In the genomic region with DNA sequence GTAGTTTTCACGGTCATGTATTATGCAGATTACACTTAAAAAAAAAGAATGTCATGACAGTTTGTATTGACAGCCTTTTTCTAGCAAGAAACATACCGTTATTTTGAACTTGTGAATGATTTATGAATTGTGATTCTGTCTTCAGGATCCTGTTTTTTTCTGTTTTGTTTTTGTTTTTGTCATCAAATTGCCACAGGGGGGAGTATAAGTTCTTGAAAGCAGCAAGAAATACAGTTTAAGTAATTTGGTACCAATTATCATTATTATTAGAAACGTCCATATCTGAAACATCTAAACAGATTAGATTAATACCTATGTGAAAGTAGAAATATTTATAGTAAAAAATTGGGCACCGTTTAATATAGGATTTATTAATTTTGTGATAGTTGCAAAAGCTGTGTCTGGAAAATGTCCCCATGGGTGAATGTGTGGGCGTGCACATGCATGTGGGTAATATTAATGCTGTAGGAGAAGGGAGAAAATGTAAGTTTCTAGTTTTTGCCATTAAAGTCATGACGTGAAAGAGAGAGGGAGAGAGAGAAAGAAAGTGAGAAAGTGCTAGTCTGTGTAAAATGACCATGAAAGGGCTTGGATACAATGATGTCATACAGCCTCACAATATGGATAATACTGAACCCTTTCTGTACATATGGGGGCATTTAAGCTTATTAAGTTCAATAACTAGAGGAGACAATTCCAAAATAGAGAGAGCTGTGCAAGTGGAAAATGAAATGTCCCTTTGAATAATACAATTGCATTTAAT, we compare ENCODE assay signal across 12 cellular contexts. TPM values are rescaled to one million over a fixed set of nuclear protein-coding genes. Genes with fewer than 3 reads are reported as not detected.
DNase-seq lines count a peak whose midpoint lies in the region; ATAC-seq and TF ChIP-seq lines count a peak whose summit lies in the region.
"Had no signal": no experiment of that assay in that cellular context is flagged by ENCODE, and none has a peak within 500 bp of the region (broad histone marks: within the 10 kb centered on the region; RNA-seq: fewer than 3 reads in every experiment).

No MANE protein-coding gene starts in this region.

- H3K27ac ChIP-seq in A673 (ENCODE audit: low read depth, low read length, poor library complexity, severe bottlenecking) (no peak overlapping the region), ascending aorta (no peak overlapping the region)
- H3K27ac ChIP-seq: BLaER1 treated with 17β-estradiol and CSF1 and Interleukin-3, amounts not matched to agents 10 nM and 100 nM had no signal

- intact Hi-C loops in A673 (cut with micrococcal nuclease; ENCODE audit: unreplicated experiment) (no loop called here), ascending aorta (cut with DNase I) (no loop called here)

- no peaks in the 10 kb centered on the region for H3K27me3 ChIP-seq in A673 (replicated peaks; ENCODE audit: insufficient read depth, low read depth, low read length, poor library complexity)
- no peaks in the 10 kb centered on the region for H3K27me3 ChIP-seq in ascending aorta

- POLR2A ChIA-PET in A673 (lab: Charles Lee; ENCODE audit: low non-redundant PET), result no interaction called here

- CTCF ChIA-PET in A673 (lab: Charles Lee), result interaction anchor here (0.9 kb wide), 1 partner anchor 9 kb away, joined by 3 read pairs; a partner anchor contains a TSS

- ATAC-seq in HG03432 (IDR thresholded peaks at IDR 0.05; ENCODE audit: unreplicated experiment), result no peak
- ATAC-seq in HG02852 (IDR thresholded peaks at IDR 0.05; ENCODE audit: unreplicated experiment), result no peak
- ATAC-seq: T-helper 17 cell had no signal

- no peak overlapping the region for H3K4me3 ChIP-seq in A673 (ENCODE audit: low read depth, low read length, poor library complexity, severe bottlenecking)
- no peak overlapping the region for H3K4me3 ChIP-seq in ascending aorta
- H3K4me3 ChIP-seq: BLaER1 treated with 17β-estradiol and CSF1 and Interleukin-3, amounts not matched to agents 10 nM and 100 nM had no signal

- no TSS peak for BruUV-seq in A673 (replicated peaks; lab: Mats Ljungman, UMichigan)

- peak; percentile 50; the same call in 1 of the 2 replicates for TF ChIP-seq CTCF in A673 (conservative IDR thresholded peaks at IDR 0.05; ENCODE audit: low read depth, low read length)
- peak in 2 of 3 experiments; percentile 11 to 39 for TF ChIP-seq CTCF in ascending aorta (IDR thresholded peaks at IDR 0.05)

- H3K4me1 ChIP-seq in A673 (ENCODE audit: insufficient read depth, low read length, poor library complexity, severe bottlenecking), result no peaks in the 10 kb centered on the region
- peaks cover 0 to 9% of the 10 kb centered on the region in 2 donors for H3K4me1 ChIP-seq in ascending aorta

- no peak for DNase-seq in A673 (ENCODE audit: low spot score)
- peak; percentile 46 for DNase-seq in HCEC 1CT
- DNase-seq in ascending aorta (ENCODE audit: low spot score in 2 of 2), result no peak
- DNase-seq in iris pigment epithelial cell (ENCODE audit: low read depth), result peak; percentile 63
- DNase-seq in DMS79 (lab: John Stamatoyannopoulos, UW), result no peak
- DNase-seq in NCI-H1092 (lab: John Stamatoyannopoulos, UW), result no peak
- DNase-seq: activated CD4-positive, alpha-beta T cell treated with anti-CD3 and anti-CD28 coated beads for 48 hours; erythroblast; T-helper 17 cell had no signal

- H3K9me3 ChIP-seq in A673 (ENCODE audit: low read depth, low read length, poor library complexity, severe bottlenecking) (no peaks in the 10 kb centered on the region), ascending aorta (no peaks in the 10 kb centered on the region)

- H3K36me3 ChIP-seq in A673 (ENCODE audit: insufficient read depth, low read length, poor library complexity, severe bottlenecking), result no peaks in the 10 kb centered on the region
- no peaks in the 10 kb centered on the region for H3K36me3 ChIP-seq in ascending aorta
- H3K36me3 ChIP-seq: BLaER1 treated with 17β-estradiol and CSF1 and Interleukin-3, amounts not matched to agents 10 nM and 100 nM had no signal

RNA-seq across cellular contexts. Expression of a gene that starts 9.4 kb away (rescaled TPM):
- total RNA-seq in A673 (2021) (6.6 and 17.5 TPM in 2 replicates), ascending aorta (916 TPM)

Comparison
In these comparisons a context has a peak if more than half of its experiments do, and no peak if none do; other contexts are left out.
1. DNase-seq: peak in HCEC 1CT (single experiment) and iris pigment epithelial cell (single experiment); none in A673 (single experiment), ascending aorta (0 of 2), DMS79 (single experiment) and NCI-H1092 (single experiment).
2. RNA of a gene that starts 9.4 kb away (total RNA-seq): 916 TPM in ascending aorta (single experiment); 6.6 to 17.5 TPM in A673; every median in the first group is over 10 times any median in the second.